In the genomic region with DNA sequence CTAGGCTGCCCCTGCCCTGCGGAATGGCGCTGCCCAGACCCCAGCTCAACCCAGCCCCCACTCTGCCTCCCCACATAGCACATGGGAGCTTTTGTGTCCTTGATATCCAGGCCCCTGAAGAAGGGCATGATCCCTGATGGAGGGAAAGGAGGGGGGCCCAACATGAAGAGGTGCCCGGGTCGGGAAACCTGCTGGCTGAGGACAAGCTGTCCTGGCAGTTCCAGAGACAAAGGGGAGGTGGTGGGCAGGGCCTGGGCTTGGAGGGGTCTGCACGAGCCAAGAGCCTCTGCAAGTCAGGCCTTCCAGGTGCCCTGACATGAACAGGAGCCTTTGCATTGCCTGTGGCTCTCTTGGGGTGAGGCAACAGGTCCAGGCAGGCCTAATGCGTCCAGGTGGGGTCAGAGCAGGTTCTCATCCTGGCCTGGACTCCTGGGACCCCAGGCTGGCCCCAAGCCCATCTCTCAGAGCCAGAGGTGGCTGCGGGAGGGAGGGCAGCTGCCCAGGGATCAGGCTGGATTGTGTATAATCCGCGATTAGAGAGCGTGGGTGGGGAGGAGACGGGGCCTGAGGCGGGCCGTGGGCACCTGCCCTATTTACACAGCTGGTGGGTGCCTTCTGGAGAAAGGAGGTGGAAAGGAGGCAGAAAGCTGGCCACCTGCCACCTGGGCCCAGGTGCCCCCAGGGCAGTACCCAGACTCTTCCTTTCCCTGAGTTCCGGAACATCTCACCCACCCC, we compare ENCODE assay signal across 17 cellular contexts. TPM values are rescaled to one million over a fixed set of nuclear protein-coding genes. Genes with fewer than 3 reads are reported as not detected.
DNase-seq lines count a peak whose midpoint lies in the region; ATAC-seq and TF ChIP-seq lines count a peak whose summit lies in the region.
"Had no signal": no experiment of that assay in that cellular context is flagged by ENCODE, and none has a peak within 500 bp of the region (broad histone marks: within the 10 kb centered on the region; RNA-seq: fewer than 3 reads in every experiment).

No MANE protein-coding gene starts in this region.

- TF ChIP-seq CTCF in neural progenitor cell (IDR thresholded peaks at IDR 0.05) (no peak), Caco-2 (IDR thresholded peaks at IDR 0.05; ENCODE audit: insufficient read depth in 1 of 2, low read depth in 1 of 2, low read length in 1 of 2, severe bottlenecking in 1 of 2, unreplicated experiment in 1 of 2) (no peak)

- no peak overlapping the region for H3K4me3 ChIP-seq in neural progenitor cell
- no peak overlapping the region for H3K4me3 ChIP-seq in Caco-2 (ENCODE audit: low read depth, low read length)
- H3K4me3 ChIP-seq: BLaER1, left lung, Peyer's patch had no signal

- H3K4me3 Mint-ChIP-seq in neural progenitor cell (no peak overlapping the region), Caco-2 (ENCODE audit: unreplicated experiment) (no peak overlapping the region)
- H3K4me3 Mint-ChIP-seq: activated naive CD4-positive, alpha-beta T cell treated with anti-CD3 and anti-CD28 coated beads, Interleukin-2, amount 10 ng/mL, durations not matched to agents 7 days and 5 days; T-helper 1 cell treated with Interleukin-12 subunit alpha and Interleukin-12 subunit beta and Interleukin-4 antibody, amounts not matched to agents 30 μg/mL and 1 μg/mL, for 36 hours had no signal

- H3K27ac Mint-ChIP-seq in neural progenitor cell (no peak overlapping the region), Caco-2 (ENCODE audit: unreplicated experiment) (no peak overlapping the region)
- H3K27ac Mint-ChIP-seq: activated naive CD4-positive, alpha-beta T cell treated with anti-CD3 and anti-CD28 coated beads, Interleukin-2, amount 10 ng/mL, durations not matched to agents 7 days and 5 days; progenitor cell of endocrine pancreas; T-helper 1 cell treated with Interleukin-12 subunit alpha and Interleukin-12 subunit beta and Interleukin-4 antibody, amounts not matched to agents 30 μg/mL and 1 μg/mL, for 36 hours had no signal

- POLR2A ChIA-PET in Caco-2 (lab: Charles Lee) = no interaction called here

- H3K36me3 Mint-ChIP-seq in neural progenitor cell = no peaks in the 10 kb centered on the region
- no peaks in the 10 kb centered on the region for H3K36me3 Mint-ChIP-seq in Caco-2 (ENCODE audit: insufficient read depth, unreplicated experiment)
- H3K36me3 Mint-ChIP-seq: activated naive CD4-positive, alpha-beta T cell treated with anti-CD3 and anti-CD28 coated beads, Interleukin-2, amount 10 ng/mL, durations not matched to agents 7 days and 5 days had no signal

- H3K9me3 ChIP-seq in neural progenitor cell (ENCODE audit: low read depth) (no peaks in the 10 kb centered on the region), Caco-2 (no peaks in the 10 kb centered on the region)
- H3K9me3 ChIP-seq: BLaER1, left lung, Peyer's patch had no signal

- H3K36me3 ChIP-seq in neural progenitor cell (no peaks in the 10 kb centered on the region), Caco-2 (ENCODE audit: control insufficient read depth, insufficient read depth, low read length) (no peaks in the 10 kb centered on the region)
- H3K36me3 ChIP-seq: BLaER1, brain microvascular endothelial cell, left lung, Peyer's patch had no signal

- H3K9ac ChIP-seq in neural progenitor cell = no peak overlapping the region
- H3K9ac ChIP-seq: BLaER1 had no signal

- H3K4me1 ChIP-seq in neural progenitor cell (peaks cover 26% of the 10 kb centered on the region), Caco-2 (no peaks in the 10 kb centered on the region)
- H3K4me1 ChIP-seq: BLaER1, left lung, Peyer's patch had no signal

- H3K27me3 ChIP-seq in neural progenitor cell (no peaks in the 10 kb centered on the region), Caco-2 (replicated peaks; ENCODE audit: control insufficient read depth, insufficient read depth, low read length) (no peaks in the 10 kb centered on the region)
- H3K27me3 ChIP-seq: BLaER1, Peyer's patch had no signal

- H3K79me2 ChIP-seq in neural progenitor cell (ENCODE audit: low read depth) = no peaks in the 10 kb centered on the region

- H3K9me3 Mint-ChIP-seq in neural progenitor cell (no peaks in the 10 kb centered on the region), Caco-2 (ENCODE audit: unreplicated experiment) (no peaks in the 10 kb centered on the region)
- H3K9me3 Mint-ChIP-seq: activated naive CD4-positive, alpha-beta T cell treated with anti-CD3 and anti-CD28 coated beads, Interleukin-2, amount 10 ng/mL, durations not matched to agents 7 days and 5 days; T-helper 1 cell treated with Interleukin-12 subunit alpha and Interleukin-12 subunit beta and Interleukin-4 antibody, amounts not matched to agents 30 μg/mL and 1 μg/mL, for 36 hours had no signal

- intact Hi-C loops in Caco-2 (cut with micrococcal nuclease; ENCODE audit: unreplicated experiment) = no loop called here

- BruUV-seq in Caco-2 (replicated peaks; lab: Mats Ljungman, UMichigan) = no TSS peak

- no peak overlapping the region for H2AFZ ChIP-seq in neural progenitor cell (replicated peaks)

- no peaks in the 10 kb centered on the region for H4K20me1 ChIP-seq in neural progenitor cell (ENCODE audit: low read depth)
- H4K20me1 ChIP-seq: BLaER1 had no signal

- H3F3A ChIP-seq in neural progenitor cell (ENCODE audit: low read depth) = no peaks in the 10 kb centered on the region

- no peak for ATAC-seq in GM18498 (IDR thresholded peaks at IDR 0.05; ENCODE audit: unreplicated experiment)
- ATAC-seq: left lung had no signal

- no peak overlapping the region for H3K27ac ChIP-seq in neural progenitor cell
- H3K27ac ChIP-seq: BLaER1, brain microvascular endothelial cell, left lung, Peyer's patch had no signal

- CTCF ChIA-PET in Caco-2 (lab: Charles Lee) = interaction anchor here (0.6 to 0.8 kb wide), 3 partner anchors 9 to 297 kb away, joined by 3 to 11 read pairs (median 5); no protein-coding TSS in a partner anchor

- DNase-seq in NCI-H1105 (lab: John Stamatoyannopoulos, UW) (peak; percentile 88), NCI-H2171 treated with DMSO at 0.1 percent for 48 hours (lab: John Stamatoyannopoulos, UW) (peak; percentile 35), SHP77 treated with DMSO at 0.1 percent for 48 hours (lab: John Stamatoyannopoulos, UW) (peak; percentile 28), neural progenitor cell (ENCODE audit: low spot score) (no peak), ecto neural progenitor cell (ENCODE audit: low spot score) (no peak), Caco-2 (no peak)
- DNase-seq: activated CD4-positive, alpha-beta T cell treated with anti-CD3 and anti-CD28 coated beads for 1 hour; activated CD8-positive, alpha-beta memory T cell treated with anti-CD3 and anti-CD28 coated beads, Interleukin-2, amount 50 U/mL, for 4 hours; activated naive CD4-positive, alpha-beta T cell treated with anti-CD3 and anti-CD28 coated beads, Interleukin-2, amount 10 ng/mL, durations not matched to agents 7 days and 5 days; brain microvascular endothelial cell; NCI-H226; Peyer's patch had no signal

- H3K4me2 ChIP-seq in neural progenitor cell = peak overlapping the region; percentile 54
- H3K4me2 ChIP-seq: BLaER1 had no signal

- H3K27me3 Mint-ChIP-seq in neural progenitor cell (ENCODE audit: insufficient read depth, low read depth) (peaks cover 7% of the 10 kb centered on the region), Caco-2 (ENCODE audit: insufficient read depth, unreplicated experiment) (peaks cover 16% of the 10 kb centered on the region)

- H3K4me1 Mint-ChIP-seq in neural progenitor cell (peaks cover 27% of the 10 kb centered on the region), Caco-2 (ENCODE audit: low read depth, unreplicated experiment) (no peaks in the 10 kb centered on the region)
- H3K4me1 Mint-ChIP-seq: activated naive CD4-positive, alpha-beta T cell treated with anti-CD3 and anti-CD28 coated beads, Interleukin-2, amount 10 ng/mL, durations not matched to agents 7 days and 5 days had no signal

RNA-seq across cellular contexts. Expression of a gene that starts 23.6 kb away (rescaled TPM):
- total RNA-seq in neural progenitor cell (ENCODE audit: low replicate concordance) = 43.8 and 69.2 TPM in 2 replicates
- total RNA-seq in Caco-2 (2022) = 117 and 123 TPM in 2 replicates

RNA-seq across cellular contexts. Expression of a gene that starts 35.1 kb away (rescaled TPM):
- total RNA-seq in neural progenitor cell (ENCODE audit: low replicate concordance) (0.15 TPM in 1 of 2 replicates, not detected in the other), Caco-2 (2022) (not detected in 2 replicates)
- total RNA-seq: Peyer's patch had no signal

Comparison
In these comparisons a context has a peak if more than half of its experiments do, and no peak if none do; other contexts are left out.
1. DNase-seq: peak in NCI-H1105 (single experiment), NCI-H2171 treated with DMSO at 0.1 percent for 48 hours (single experiment) and SHP77 treated with DMSO at 0.1 percent for 48 hours (single experiment); none in neural progenitor cell (single experiment), ecto neural progenitor cell (single experiment) and Caco-2 (0 of 2).